14 cellular contexts compared by ENCODE assay signal in genomic region chr21:34593423-34593822, GRCh38. TPM values are rescaled to one million over a fixed set of nuclear protein-coding genes. Genes with fewer than 3 reads are reported as not detected.
A peak's percentile ranks its signal among the peaks of the same experiment; 100 is the strongest.
DNase-seq lines count a peak whose midpoint lies in the region; ATAC-seq and TF ChIP-seq lines count a peak whose summit lies in the region.
"Had no signal": no experiment of that assay in that cellular context is flagged by ENCODE, and none has a peak within 500 bp of the region (broad histone marks: within the 10 kb centered on the region; RNA-seq: fewer than 3 reads in every experiment).

No MANE protein-coding gene starts in this region.

- H3K4me1 ChIP-seq in lung (ENCODE audit: control insufficient read depth in 2 of 2, insufficient read depth in 2 of 2, low read length in 2 of 2): peaks cover 9 to 31% of the 10 kb centered on the region in 2 donors
- H3K4me1 ChIP-seq: colonic mucosa had no signal

- no peaks in the 10 kb centered on the region for H3K27me3 ChIP-seq in lung (ENCODE audit: control insufficient read depth, insufficient read depth)
- H3K27me3 ChIP-seq: colonic mucosa had no signal

- H3K27ac ChIP-seq in lung (ENCODE audit: low read depth in 1 of 2, low read length in 1 of 2): peak overlapping the region; percentile 6 to 72

- no peaks in the 10 kb centered on the region for H3K9me3 ChIP-seq in lung (ENCODE audit: control insufficient read depth in 2 of 2, insufficient read depth in 1 of 2, low read length in 1 of 2)
- H3K9me3 ChIP-seq: colonic mucosa had no signal

- peaks cover 0 to 3% of the 10 kb centered on the region in 2 donors for H3K36me3 ChIP-seq in lung (ENCODE audit: control insufficient read depth in 2 of 2, insufficient read depth in 2 of 2, low read length in 2 of 2)
- H3K36me3 ChIP-seq: colonic mucosa had no signal

- no peak for TF ChIP-seq CTCF in lung (IDR thresholded peaks at IDR 0.05; ENCODE audit: control extremely low read depth, extremely low read depth)

- H3K4me3 ChIP-seq in lung: no peak overlapping the region
- H3K4me3 ChIP-seq: colonic mucosa had no signal

- WGBS in lung, 2 donors: 45 to 69% methylated on average over 5 of the region's 5 CpGs

- ATAC-seq in lung (ENCODE audit: insufficient read depth, low FRiP score) (no peak), GM18498 (IDR thresholded peaks at IDR 0.05; ENCODE audit: unreplicated experiment) (no peak), GM21447 (IDR thresholded peaks at IDR 0.05; ENCODE audit: unreplicated experiment) (no peak)

- peak; percentile 73 for DNase-seq in COR-L47 (lab: John Stamatoyannopoulos, UW)
- DNase-seq in NCI-H146 (lab: John Stamatoyannopoulos, UW): peak; percentile 74
- DNase-seq in NCI-H69 (lab: John Stamatoyannopoulos, UW): peak; percentile 98
- DNase-seq in lung (ENCODE audit: low spot score): no peak
- DNase-seq in foreskin melanocyte: no peak
- DNase-seq in CD1c-positive myeloid dendritic cell (ENCODE audit: extremely low spot score): no peak
- DNase-seq: amygdala, colonic mucosa, mesendoderm, NCI-H446 treated with DMSO at 0.1 percent for 48 hours, occipital lobe, T1000 had no signal

RNA-seq across cellular contexts. Expression of gene RCAN1, which starts 21.5 kb away (rescaled TPM):
- 10 to 100 TPM; 29.3 to 32.8 TPM for total RNA-seq in lung
- 10 to 100 TPM; 12.2 to 30.3 TPM for polyA plus RNA-seq in lung

Comparison
In these comparisons a context has a peak if more than half of its experiments do, and no peak if none do; other contexts are left out.
1. DNase-seq: peak in COR-L47 (single experiment), NCI-H146 (single experiment) and NCI-H69 (single experiment); none in lung (single experiment), foreskin melanocyte (single experiment) and CD1c-positive myeloid dendritic cell (single experiment).